Comparison of ENCODE assay signal across 25 cellular contexts in genomic region chr2:20958176-20958575, GRCh38.
"Had no signal": no experiment of that assay in that cellular context is flagged by ENCODE, and none has a peak within 500 bp of the region (broad histone marks: within the 10 kb centered on the region; RNA-seq: fewer than 3 reads in every experiment).

No MANE protein-coding gene starts in this region.

- H3K9me3 Mint-ChIP-seq: mesothelial cell of epicardium; natural killer cell; stimulated activated naive CD8-positive, alpha-beta T cell treated with anti-CD3 and anti-CD28 coated beads, Interleukin-15, amount 100 ng/mL, for 72 hours; type B pancreatic cell had no signal

- H3K27ac ChIP-seq: heart right ventricle, lower lobe of right lung, ovary, right atrium auricular region, skin epidermis, tibial nerve, uterus had no signal

- FAIRE-seq: keratinocyte had no signal

- H3K4me3 Mint-ChIP-seq: mesothelial cell of epicardium; naive B cell; natural killer cell; stimulated activated naive CD8-positive, alpha-beta T cell treated with anti-CD3 and anti-CD28 coated beads, Interleukin-15, amount 100 ng/mL, for 72 hours; type B pancreatic cell had no signal

- H3K27me3 ChIP-seq: ovary, right atrium auricular region, tibial nerve, uterus had no signal

- H3K4me1 ChIP-seq: heart right ventricle, lower lobe of right lung, right atrium auricular region, uterus had no signal

- H3K9me3 ChIP-seq: lower lobe of right lung, ovary, right atrium auricular region, tibial nerve, uterus had no signal

- ATAC-seq: heart right ventricle; left lobe of liver; lower lobe of right lung; natural killer cell; sciatic nerve; stimulated activated naive CD8-positive, alpha-beta T cell treated with anti-CD3 and anti-CD28 coated beads, Interleukin-15, amount 100 ng/mL, for 72 hours had no signal

- DNase-seq: heart right ventricle; hippocampal formation; lower lobe of right lung; mammary epithelial cell; mesenchymal stem cell; naive B cell; natural killer cell; ovary; stimulated activated CD4-positive, alpha-beta T cell treated with anti-CD3 and anti-CD28 coated beads, Interleukin-12 subunit alpha, Interleukin-12 subunit beta, amount 100 ng/mL, for 4 hours; stimulated activated CD4-positive, alpha-beta T cell treated with anti-CD3 and anti-CD28 coated beads, Interleukin-15, amount 100 ng/mL, for 24 hours; stimulated activated CD4-positive, alpha-beta T cell treated with anti-CD3 and anti-CD28 coated beads, Interleukin-2, amount 100 ng/mL, for 24 hours; stimulated activated CD4-positive, alpha-beta T cell treated with anti-CD3 and anti-CD28 coated beads, Interleukin-4, amount 100 ng/mL, for 1 hour; stimulated activated naive CD4-positive, alpha-beta T cell; stimulated activated naive CD8-positive, alpha-beta T cell treated with anti-CD3 and anti-CD28 coated beads, Interleukin-15, amount 100 ng/mL, for 72 hours; substantia nigra; uterus had no signal

- H3K27ac Mint-ChIP-seq: mesothelial cell of epicardium; naive B cell; natural killer cell; progenitor cell of endocrine pancreas; stimulated activated naive CD8-positive, alpha-beta T cell treated with anti-CD3 and anti-CD28 coated beads, Interleukin-15, amount 100 ng/mL, for 72 hours; type B pancreatic cell had no signal

- H3K36me3 Mint-ChIP-seq: mesothelial cell of epicardium, naive B cell, natural killer cell, type B pancreatic cell had no signal

- H3K4me1 Mint-ChIP-seq: mesothelial cell of epicardium; naive B cell; natural killer cell; stimulated activated naive CD8-positive, alpha-beta T cell treated with anti-CD3 and anti-CD28 coated beads, Interleukin-15, amount 100 ng/mL, for 72 hours had no signal

- H3K36me3 ChIP-seq: heart right ventricle, lower lobe of right lung, ovary, right atrium auricular region, tibial nerve, uterus had no signal

- H3K4me3 ChIP-seq: heart right ventricle, lower lobe of right lung, ovary, right atrium auricular region, skin epidermis, tibial nerve, uterus had no signal
